In genomic region chr6:31883699-31884098, GRCh38 we compare ENCODE assay signal across 8 cellular contexts. TPM values are rescaled to one million over a fixed set of nuclear protein-coding genes. Genes with fewer than 3 reads are reported as not detected.
"Had no signal": no experiment of that assay in that cellular context is flagged by ENCODE, and none has a peak within 500 bp of the region (broad histone marks: within the 10 kb centered on the region; RNA-seq: fewer than 3 reads in every experiment).

No MANE protein-coding gene starts in this region.

- H3K4me3 ChIP-seq: GM23338 had no signal

- FAIRE-seq: HepG2 had no signal

- ATAC-seq: GM23338, HepG2 had no signal

- DNase-seq: H9, HCEC 1CT, KG1 had no signal

- H2AFZ ChIP-seq: GM23338 had no signal

- H3K27ac ChIP-seq: HL-60 had no signal

- H3K4me2 ChIP-seq: GM23338 had no signal

RNA-seq across cellular contexts. Expression of gene SLC44A4, which starts 4.9 kb away (rescaled TPM):
- total RNA-seq: H4 had no signal
- polyA plus RNA-seq: IgD-negative memory B cell had no signal

RNA-seq across cellular contexts. Expression of gene ZBTB12, which starts 18.2 kb away (rescaled TPM):
- polyA plus RNA-seq: IgD-negative memory B cell had no signal

RNA-seq across cellular contexts. Expression of gene C2, which starts 43.8 kb away (rescaled TPM):
- polyA plus RNA-seq: IgD-negative memory B cell had no signal
